11 cellular contexts compared by ENCODE assay signal in the genomic region with DNA sequence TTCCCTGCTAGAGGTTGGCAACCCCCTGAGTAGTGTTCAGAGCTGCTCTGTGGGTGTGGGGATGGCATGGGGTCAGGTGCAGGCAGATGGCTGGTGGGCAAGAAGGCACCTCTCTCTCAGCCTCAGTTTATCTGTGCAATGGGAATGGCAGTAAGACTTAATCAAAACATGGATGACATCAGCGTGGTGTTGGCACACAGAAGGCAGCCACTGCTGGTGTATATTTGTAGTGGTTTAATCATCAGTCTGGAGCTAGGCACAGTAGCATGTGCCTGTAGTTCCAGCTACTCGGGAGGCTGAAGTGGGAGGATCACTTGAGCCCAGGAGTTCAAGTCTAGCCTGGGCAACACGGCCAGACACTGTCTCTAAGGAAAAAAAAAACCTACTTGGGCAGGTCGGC. TPM values are rescaled to one million over a fixed set of nuclear protein-coding genes. Genes with fewer than 3 reads are reported as not detected.
DNase-seq lines count a peak whose midpoint lies in the region; ATAC-seq, FAIRE-seq and TF ChIP-seq lines count a peak whose summit lies in the region.
"Had no signal": no experiment of that assay in that cellular context is flagged by ENCODE, and none has a peak within 500 bp of the region (broad histone marks: within the 10 kb centered on the region; RNA-seq: fewer than 3 reads in every experiment).

No MANE protein-coding gene starts in this region.

- H3K27ac ChIP-seq in mammary epithelial cell (ENCODE audit: insufficient read depth, low read depth, low read length) (no peak overlapping the region), keratinocyte (ENCODE audit: control insufficient read depth, insufficient read depth, low read length) (no peak overlapping the region), substantia nigra (ENCODE audit: low read depth, low read length, poor library complexity, severe bottlenecking) (peak overlapping the region; percentile 95), MM.1S (ENCODE audit: low read length) (no peak overlapping the region)

- H3K27ac Mint-ChIP-seq in natural killer cell = no peak overlapping the region
- H3K27ac Mint-ChIP-seq: activated CD4-positive, alpha-beta T cell treated with anti-CD3 and anti-CD28 coated beads, Interleukin-2, amount 10 ng/mL, durations not matched to agents 24 days and 14 days; activated T-helper 17 cell treated with anti-CD3 and anti-CD28 coated beads, Interleukin-2, amount 50 U/mL, for 72 hours had no signal

- H3K9me2 ChIP-seq in MM.1S (replicated peaks; ENCODE audit: insufficient read depth, low read length) = no peaks in the 10 kb centered on the region

- no TSS peak for BruUV-seq in mammary epithelial cell (replicated peaks; lab: Mats Ljungman, UMichigan)

- no peaks in the 10 kb centered on the region for H3K27me3 ChIP-seq in mammary epithelial cell (ENCODE audit: insufficient read depth, low read length)
- H3K27me3 ChIP-seq in keratinocyte (ENCODE audit: control insufficient read depth, extremely low read depth, insufficient read depth, low read length) = no peaks in the 10 kb centered on the region
- no peaks in the 10 kb centered on the region for H3K27me3 ChIP-seq in MM.1S (replicated peaks; ENCODE audit: insufficient read depth, low read length)

- H3K4me3 ChIP-seq in mammary epithelial cell (replicated peaks in 1 of 3; ENCODE audit: insufficient read depth in 1 of 3, low read depth in 2 of 3, low read length in 3 of 3) (no peak overlapping the region), keratinocyte (ENCODE audit: control insufficient read depth in 2 of 3, extremely low read depth in 1 of 3, insufficient read depth in 2 of 3, low read depth in 1 of 3, low read length in 3 of 3) (no peak overlapping the region), MM.1S (ENCODE audit: low read length) (no peak overlapping the region)

- peaks cover 0 to 11% of the 10 kb centered on the region in 2 donors for H3K27me3 Mint-ChIP-seq in natural killer cell (ENCODE audit: low read depth in 2 of 2)
- H3K27me3 Mint-ChIP-seq: activated T-helper 17 cell treated with anti-CD3 and anti-CD28 coated beads, Interleukin-2, amount 50 U/mL, for 72 hours had no signal

- peak; percentile 58 for FAIRE-seq in keratinocyte (lab: Jason Lieb, UNC)

- H3K4me3 Mint-ChIP-seq in natural killer cell = no peak overlapping the region
- H3K4me3 Mint-ChIP-seq: activated CD4-positive, alpha-beta T cell treated with anti-CD3 and anti-CD28 coated beads, Interleukin-2, amount 10 ng/mL, durations not matched to agents 24 days and 14 days; activated T-helper 17 cell treated with anti-CD3 and anti-CD28 coated beads, Interleukin-2, amount 50 U/mL, for 72 hours; neural crest cell had no signal

- H3K4me1 ChIP-seq in mammary epithelial cell (ENCODE audit: insufficient read depth, low read length) = peaks cover 15% of the 10 kb centered on the region
- peaks cover 21% of the 10 kb centered on the region for H3K4me1 ChIP-seq in keratinocyte (ENCODE audit: control insufficient read depth, extremely low read depth, insufficient read depth, low read length)
- H3K4me1 ChIP-seq in MM.1S (ENCODE audit: low read length) = peaks cover 26% of the 10 kb centered on the region

- H3K9me3 Mint-ChIP-seq in natural killer cell = no peaks in the 10 kb centered on the region
- H3K9me3 Mint-ChIP-seq: activated CD4-positive, alpha-beta T cell treated with anti-CD3 and anti-CD28 coated beads, Interleukin-2, amount 10 ng/mL, durations not matched to agents 24 days and 14 days; activated T-helper 17 cell treated with anti-CD3 and anti-CD28 coated beads, Interleukin-2, amount 50 U/mL, for 72 hours; neural crest cell had no signal

- no peaks in the 10 kb centered on the region for H3K36me3 ChIP-seq in mammary epithelial cell (ENCODE audit: insufficient read depth, low read length)
- peaks cover 0 to 2% of the 10 kb centered on the region in 2 experiments for H3K36me3 ChIP-seq in keratinocyte (ENCODE audit: control insufficient read depth in 2 of 2, extremely low read depth in 1 of 2, insufficient read depth in 2 of 2, low read length in 2 of 2)
- no peaks in the 10 kb centered on the region for H3K36me3 ChIP-seq in MM.1S (replicated peaks; ENCODE audit: insufficient read depth, low read length)

- H3K9me3 ChIP-seq in mammary epithelial cell (replicated peaks; ENCODE audit: insufficient read depth, low read length) = no peaks in the 10 kb centered on the region
- no peaks in the 10 kb centered on the region for H3K9me3 ChIP-seq in keratinocyte (ENCODE audit: control insufficient read depth, low read depth, low read length)
- no peaks in the 10 kb centered on the region for H3K9me3 ChIP-seq in MM.1S (replicated peaks; ENCODE audit: insufficient read depth, low read length)

- CTCF ChIA-PET in mammary epithelial cell (lab: Charles Lee; ENCODE audit: low non-redundant PET) = no interaction called here

- H2AFZ ChIP-seq in mammary epithelial cell (ENCODE audit: low read depth, low read length) (peak overlapping the region; percentile 64), keratinocyte (ENCODE audit: control insufficient read depth, low read length) (no peak overlapping the region), MM.1S (ENCODE audit: low read length) (no peak overlapping the region)

- in situ Hi-C loops in mammary epithelial cell (cut with MboI; ENCODE audit: low sequenced_read_pairs in 2 of 2) = no loop called here

- no peak for TF ChIP-seq CTCF in mammary epithelial cell (conservative IDR thresholded peaks at IDR 0.05 in 1 of 2, IDR thresholded peaks at IDR 0.05 in 1 of 2; ENCODE audit: extremely low read depth in 1 of 2, insufficient read depth in 1 of 2, low read depth in 1 of 2, low read length in 2 of 2)
- no peak for TF ChIP-seq CTCF in keratinocyte (optimal IDR thresholded peaks at IDR 0.05 in 1 of 3, IDR thresholded peaks at IDR 0.05 in 1 of 3, conservative IDR thresholded peaks at IDR 0.05 in 1 of 3; ENCODE audit: extremely low read depth in 1 of 3, insufficient read depth in 2 of 3, low read length in 3 of 3)
- no peak for TF ChIP-seq CTCF in GM20000 (IDR thresholded peaks at IDR 0.05; ENCODE audit: extremely low read depth, missing control alignments)
- TF ChIP-seq CTCF in natural killer cell (IDR thresholded peaks at IDR 0.05) = no peak
- no peak for TF ChIP-seq CTCF in MM.1S (IDR thresholded peaks at IDR 0.05; ENCODE audit: low read length)

- peak; percentile 40 for DNase-seq in HCEC 1CT
- DNase-seq in mammary epithelial cell = peak; percentile 43
- DNase-seq in keratinocyte (ENCODE audit: low read depth, low spot score) = no peak
- peak in 1 of 49 donors; percentile 28 for DNase-seq in substantia nigra (lab: John Stamatoyannopoulos, UW)
- DNase-seq in GM20000 (ENCODE audit: low spot score) = no peak
- DNase-seq in natural killer cell = no peak
- DNase-seq in MM.1S = no peak
- DNase-seq in HUDEP-2 (lab: John Stamatoyannopoulos, UW; ENCODE audit: unreplicated experiment in 76 of 76) = no peak
- DNase-seq: activated CD4-positive, alpha-beta T cell treated with anti-CD3 and anti-CD28 coated beads, Interleukin-2, amount 10 ng/mL, durations not matched to agents 24 days and 14 days had no signal

- intact Hi-C loops in mammary epithelial cell (cut with micrococcal nuclease) (no loop called here), natural killer cell (cut with micrococcal nuclease) (no loop called here)

- H4K20me1 ChIP-seq in mammary epithelial cell (ENCODE audit: insufficient read depth, low read length) = no peaks in the 10 kb centered on the region
- no peaks in the 10 kb centered on the region for H4K20me1 ChIP-seq in keratinocyte (ENCODE audit: control insufficient read depth, extremely low read depth, insufficient read depth, low read length)
- no peaks in the 10 kb centered on the region for H4K20me1 ChIP-seq in MM.1S (ENCODE audit: insufficient read depth, low read length)

- H3K36me3 Mint-ChIP-seq in natural killer cell = no peaks in the 10 kb centered on the region

- peaks cover 0 to 12% of the 10 kb centered on the region in 2 donors for H3K4me1 Mint-ChIP-seq in natural killer cell
- H3K4me1 Mint-ChIP-seq: activated CD4-positive, alpha-beta T cell treated with anti-CD3 and anti-CD28 coated beads, Interleukin-2, amount 10 ng/mL, durations not matched to agents 24 days and 14 days had no signal

- dilution Hi-C loops in mammary epithelial cell (cut with HindIII; ENCODE audit: low sequenced_read_pairs) = no loop called here
- dilution Hi-C loops in keratinocyte (cut with MboI; ENCODE audit: extremely low pct_ligation_motif_present, low sequenced_read_pairs) = no loop called here

- H3K9me1 ChIP-seq in keratinocyte (ENCODE audit: control insufficient read depth, extremely low read depth, insufficient read depth, low read length) = peaks cover 4% of the 10 kb centered on the region

- H3K4me2 ChIP-seq in mammary epithelial cell (ENCODE audit: insufficient read depth, low read depth, low read length) (peak overlapping the region; percentile 45), keratinocyte (ENCODE audit: control insufficient read depth, extremely low read depth, insufficient read depth, low read depth, low read length) (no peak overlapping the region), MM.1S (ENCODE audit: low read depth, low read length) (no peak overlapping the region)

- no peaks in the 10 kb centered on the region for H3K79me2 ChIP-seq in mammary epithelial cell (ENCODE audit: insufficient read depth, low read length)
- no peaks in the 10 kb centered on the region for H3K79me2 ChIP-seq in keratinocyte (ENCODE audit: control insufficient read depth, insufficient read depth, low read length)
- peaks cover 21% of the 10 kb centered on the region for H3K79me2 ChIP-seq in MM.1S (ENCODE audit: low read length)

- peaks cover 11% of the 10 kb centered on the region for H3F3A ChIP-seq in MM.1S (ENCODE audit: insufficient read depth, low read length)

- no peak for ATAC-seq in natural killer cell
- ATAC-seq: activated T-helper 17 cell treated with anti-CD3 and anti-CD28 coated beads, Interleukin-2, amount 50 U/mL, for 72 hours had no signal

- 25% methylated on average over 4 of the region's 4 CpGs for WGBS in mammary epithelial cell (ENCODE audit: low coverage, missing lambda C conversion rate)

- H3K9ac ChIP-seq in mammary epithelial cell (ENCODE audit: insufficient read depth, low read length) (no peak overlapping the region), keratinocyte (ENCODE audit: control insufficient read depth, extremely low read depth, insufficient read depth, low read length) (no peak overlapping the region), MM.1S (ENCODE audit: low read length) (no peak overlapping the region)

RNA-seq across cellular contexts. Expression of gene FAAH, which starts 7.4 kb away (rescaled TPM):
- total RNA-seq in mammary epithelial cell (10 to 100 TPM; 14.7 to 21.0 TPM), natural killer cell (1 to 10 TPM; 4.7 to 10.0 (median 7.9) TPM)
- polyA plus RNA-seq in mammary epithelial cell (4.1 TPM), keratinocyte (5.3 to 8.5 TPM (median 5.4 TPM) in 3 replicates)
- polyA minus RNA-seq in mammary epithelial cell (5.0 TPM), keratinocyte (3.3 to 10.9 TPM (median 6.1 TPM) in 3 replicates)
- polyA plus RNA-seq in keratinocyte (2011; ENCODE audit: low read depth) = 2.9 TPM
- polyA plus RNA-seq in keratinocyte (2011; cell fraction: cytosol; rRNA removed) = 1.5 and 2.9 TPM in 2 replicates
- polyA plus RNA-seq in keratinocyte (2011; cell fraction: nucleus; rRNA removed) = 20.3 and 20.9 TPM in 2 replicates
- polyA plus RNA-seq in keratinocyte (2012; ENCODE audit: low replicate concordance) = 4.9 and 6.7 TPM in 2 replicates
- 11.1 TPM for polyA minus RNA-seq in keratinocyte (2011; cell fraction: cytosol; rRNA and poly(A)+ RNA removed)
- 9.0 and 9.5 TPM in 2 replicates for polyA minus RNA-seq in keratinocyte (2011; cell fraction: nucleus; rRNA and poly(A)+ RNA removed)

Comparison
In these comparisons a context has a peak if more than half of its experiments do, and no peak if none do; other contexts are left out.
1. DNase-seq: peak in HCEC 1CT (single experiment) and mammary epithelial cell (single experiment); none in keratinocyte (single experiment), GM20000 (single experiment), natural killer cell (single experiment), MM.1S (single experiment) and HUDEP-2 (0 of 76).